25 cellular contexts compared by ENCODE assay signal in genomic region chr19:19140476-19140875, GRCh38. TPM values are rescaled to one million over a fixed set of nuclear protein-coding genes. Genes with fewer than 3 reads are reported as not detected.
DNase-seq lines count a peak whose midpoint lies in the region; ATAC-seq, FAIRE-seq and TF ChIP-seq lines count a peak whose summit lies in the region.
"Had no signal": no experiment of that assay in that cellular context is flagged by ENCODE, and none has a peak within 500 bp of the region (broad histone marks: within the 10 kb centered on the region; RNA-seq: fewer than 3 reads in every experiment).

No MANE protein-coding gene starts in this region.

- H3K4me1 ChIP-seq in astrocyte (ENCODE audit: insufficient read depth, low read length) (peaks cover 8% of the 10 kb centered on the region), mesendoderm (ENCODE audit: control insufficient read depth, low read depth, low read length) (no peaks in the 10 kb centered on the region), BE2C (0 out of 2 replicates have a peak, but pooled peaks cover 3% of the 10 kb centered on the region)

- no peak overlapping the region for H3K27ac ChIP-seq in astrocyte (ENCODE audit: low read depth, low read length)
- no peak overlapping the region for H3K27ac ChIP-seq in mesendoderm (ENCODE audit: low read depth, low read length)
- H3K27ac ChIP-seq: GM23248 had no signal

- no peak overlapping the region for H3K27ac Mint-ChIP-seq in astrocyte (ENCODE audit: unreplicated experiment)
- H3K27ac Mint-ChIP-seq: CD4-positive, CD25-positive, alpha-beta regulatory T cell had no signal

- POLR2A ChIA-PET in GM10248 (lab: Yijun Ruan, JAX) = no interaction called here

- no peak overlapping the region for H2BK15ac ChIP-seq in mesendoderm (replicated peaks; ENCODE audit: low read depth)

- no peaks in the 10 kb centered on the region for H3K79me1 ChIP-seq in mesendoderm (ENCODE audit: low read length)

- H3K4me1 Mint-ChIP-seq in astrocyte (ENCODE audit: low read depth, unreplicated experiment) = peaks cover 3% of the 10 kb centered on the region

- no peak for FAIRE-seq in astrocyte (lab: Jason Lieb, UNC)
- FAIRE-seq: A204.1, GM12892, GM18507 had no signal

- peaks cover 12% of the 10 kb centered on the region for H3K79me2 ChIP-seq in astrocyte (ENCODE audit: insufficient read depth, low read length)
- H3K79me2 ChIP-seq in mesendoderm (ENCODE audit: control insufficient read depth, insufficient read depth, low read length) = no peaks in the 10 kb centered on the region

- peak; percentile 46 for DNase-seq in Caki2 (ENCODE audit: low read depth)
- peak; percentile 15 for DNase-seq in M059J (ENCODE audit: low read depth)
- peak; percentile 45 for DNase-seq in astrocyte (ENCODE audit: low read depth)
- DNase-seq in mesendoderm = peak; percentile 26
- DNase-seq in GM10248 (ENCODE audit: extremely low spot score) = no peak
- DNase-seq in SIG-M5 treated with dmso at 0.1 percent for 504 hours (lab: John Stamatoyannopoulos, UW; ENCODE audit: unreplicated experiment) = no peak
- DNase-seq in BE2C = no peak
- DNase-seq: CD4-positive, CD25-positive, alpha-beta regulatory T cell; DMS 273 treated with DMSO at 0.1 percent for 48 hours; DMS79 treated with DMSO at 0.1 percent for 48 hours; GM23248; Kasumi-1; NCI-H1092; NCI-H1436; NCI-H187 treated with DMSO at 0.1 percent for 48 hours; NCI-H2227 treated with DMSO at 0.1 percent for 48 hours; NCI-H524; NCI-H82; SIG-M5 had no signal

- H3K9me3 Mint-ChIP-seq in astrocyte (ENCODE audit: unreplicated experiment) = no peaks in the 10 kb centered on the region
- H3K9me3 Mint-ChIP-seq: CD4-positive, CD25-positive, alpha-beta regulatory T cell had no signal

- in situ Hi-C loops in Caki2 (cut with HindIII; ENCODE audit: low pct_unique_long_range_greater_than_20kb, low sequenced_read_pairs) = no loop called here

- WGBS in mesendoderm (ENCODE audit: extremely low coverage, insufficient coverage, low lambda C conversion rate) = no CpG with 5 or more reads among the region's 5 CpGs

- no peak overlapping the region for H3K4me3 ChIP-seq in astrocyte (ENCODE audit: insufficient read depth, low read depth, low read length)
- no peak overlapping the region for H3K4me3 ChIP-seq in mesendoderm (ENCODE audit: low read length)
- H3K4me3 ChIP-seq in BE2C (ENCODE audit: low read depth, low read length) = no peak overlapping the region
- H3K4me3 ChIP-seq: GM23248 had no signal

- H3K4me2 ChIP-seq in astrocyte (ENCODE audit: low read length) (no peak overlapping the region), mesendoderm (ENCODE audit: low read length) (no peak overlapping the region)

- H3K27me3 ChIP-seq in astrocyte (ENCODE audit: insufficient read depth, low read length) = no peaks in the 10 kb centered on the region
- H3K27me3 ChIP-seq in mesendoderm (ENCODE audit: insufficient read depth, low read length, poor library complexity) = no peaks in the 10 kb centered on the region
- H3K27me3 ChIP-seq in BE2C = no peaks in the 10 kb centered on the region

- CTCF ChIA-PET in GM10248 (lab: Yijun Ruan, JAX) = interaction anchor here (1.0 to 14.3 kb wide), 9 partner anchors 11 to 101 kb away, joined by 3 to 302 read pairs (median 4); partner anchors contain the start of genes MEF2B and SLC25A42

- H3K27me3 Mint-ChIP-seq in astrocyte (ENCODE audit: low read depth, unreplicated experiment) = peaks cover 7% of the 10 kb centered on the region
- H3K27me3 Mint-ChIP-seq: CD4-positive, CD25-positive, alpha-beta regulatory T cell had no signal

- H3K9ac ChIP-seq in astrocyte (ENCODE audit: low read length) (no peak overlapping the region), mesendoderm (ENCODE audit: low read length) (no peak overlapping the region)
- H3K9ac ChIP-seq: GM23248 had no signal

- no peaks in the 10 kb centered on the region for H4K20me1 ChIP-seq in astrocyte (ENCODE audit: insufficient read depth, low read length)

- no peak overlapping the region for H3K18ac ChIP-seq in mesendoderm (ENCODE audit: low read length)

- H3K9me3 ChIP-seq in astrocyte (ENCODE audit: insufficient read depth, low read depth, low read length) = no peaks in the 10 kb centered on the region
- H3K9me3 ChIP-seq in BE2C = no peaks in the 10 kb centered on the region

- H2AK5ac ChIP-seq in mesendoderm (ENCODE audit: low read length) = no peak overlapping the region

- no peak overlapping the region for H3K23ac ChIP-seq in mesendoderm (ENCODE audit: low read length)

- H2AFZ ChIP-seq in astrocyte (ENCODE audit: low read depth, low read length) = no peak overlapping the region
- H2AFZ ChIP-seq: GM23248 had no signal

- H3K36me3 ChIP-seq in astrocyte (ENCODE audit: insufficient read depth, low read length) = no peaks in the 10 kb centered on the region
- no peaks in the 10 kb centered on the region for H3K36me3 ChIP-seq in mesendoderm (ENCODE audit: control insufficient read depth, insufficient read depth, low read length)
- no peaks in the 10 kb centered on the region for H3K36me3 ChIP-seq in BE2C

- H3K36me3 Mint-ChIP-seq in astrocyte (ENCODE audit: low read depth, unreplicated experiment) = no peaks in the 10 kb centered on the region
- H3K36me3 Mint-ChIP-seq: CD4-positive, CD25-positive, alpha-beta regulatory T cell had no signal

- H4K5ac ChIP-seq in mesendoderm (ENCODE audit: low read length) = no peak overlapping the region

- H4K8ac ChIP-seq in mesendoderm (ENCODE audit: low read depth, low read length) = no peak overlapping the region

- no peak overlapping the region for H2BK5ac ChIP-seq in mesendoderm (ENCODE audit: low read length)

- no peak for ATAC-seq in HG02938 (IDR thresholded peaks at IDR 0.05; ENCODE audit: unreplicated experiment)
- ATAC-seq: HCT116, Panc1 had no signal

- H3K56ac ChIP-seq in mesendoderm (ENCODE audit: low read length) = no peak overlapping the region

- H2BK120ac ChIP-seq in mesendoderm (ENCODE audit: low read depth, low read length) = no peak overlapping the region

- TF ChIP-seq CTCF in astrocyte (IDR thresholded peaks at IDR 0.05; ENCODE audit: insufficient read depth, low read depth, low read length) (no peak), GM10248 (IDR thresholded peaks at IDR 0.05; ENCODE audit: control extremely low read depth, extremely low read depth, low read depth, missing control alignments) (no peak), BE2C (IDR thresholded peaks at IDR 0.05; ENCODE audit: low read depth, low read length) (no peak)

- no peak overlapping the region for H3K4ac ChIP-seq in mesendoderm (ENCODE audit: low read depth, low read length)

- H3K4me3 Mint-ChIP-seq in astrocyte (ENCODE audit: unreplicated experiment) = no peak overlapping the region

RNA-seq across cellular contexts. Expression of gene TMEM161A, which starts 2.2 kb away (rescaled TPM):
- 32.3 and 34.1 TPM in 2 replicates for total RNA-seq in Caki2 (2014; rRNA removed; shearing (Covaris generic); ENCODE audit: low replicate concordance)
- total RNA-seq in M059J (2014; rRNA removed; shearing (Covaris generic)) = 27.4 and 33.0 TPM in 2 replicates
- 27.2 and 33.8 TPM in 2 replicates for total RNA-seq in astrocyte
- 16.8 TPM for polyA plus RNA-seq in mesendoderm (2013, experiment 1 of 2)
- polyA plus RNA-seq in mesendoderm (2013, experiment 2 of 2) = 16.4 TPM
- polyA plus RNA-seq in BE2C (2012; ENCODE audit: insufficient read depth, insufficient read length, low read depth) = 107 TPM

RNA-seq across cellular contexts. Expression of gene MEF2B, which starts 29.6 kb away (rescaled TPM):
- 2.6 TPM in 1 of 2 replicates, not detected in the other for total RNA-seq in Caki2 (2014; rRNA removed; shearing (Covaris generic); ENCODE audit: low replicate concordance)
- total RNA-seq in M059J (2014; rRNA removed; shearing (Covaris generic)) = 0.25 and 0.94 TPM in 2 replicates
- 0.58 and 1.7 TPM in 2 replicates for total RNA-seq in astrocyte
- polyA plus RNA-seq in mesendoderm (2013, experiment 1 of 2) = 0.28 TPM
- polyA plus RNA-seq in mesendoderm (2013, experiment 2 of 2) = 0.57 TPM
- not detected for polyA plus RNA-seq in BE2C (2012; ENCODE audit: insufficient read depth, insufficient read length, low read depth)

RNA-seq across cellular contexts. Expression of gene BORCS8, which starts 51.5 kb away (rescaled TPM):
- 32.9 and 47.2 TPM in 2 replicates for total RNA-seq in Caki2 (2014; rRNA removed; shearing (Covaris generic); ENCODE audit: low replicate concordance)
- total RNA-seq in M059J (2014; rRNA removed; shearing (Covaris generic)) = 10.3 and 17.0 TPM in 2 replicates
- 29.5 and 33.5 TPM in 2 replicates for total RNA-seq in astrocyte
- 14.8 TPM for polyA plus RNA-seq in mesendoderm (2013, experiment 1 of 2)
- 13.9 TPM for polyA plus RNA-seq in mesendoderm (2013, experiment 2 of 2)
- 139 TPM for polyA plus RNA-seq in BE2C (2012; ENCODE audit: insufficient read depth, insufficient read length, low read depth)

RNA-seq across cellular contexts. Expression of gene RFXANK, which starts 51.6 kb away (rescaled TPM):
- total RNA-seq in Caki2 (2014; rRNA removed; shearing (Covaris generic); ENCODE audit: low replicate concordance) = 81.8 and 96.2 TPM in 2 replicates
- total RNA-seq in M059J (2014; rRNA removed; shearing (Covaris generic)) = 110 and 115 TPM in 2 replicates
- 91.1 and 92.5 TPM in 2 replicates for total RNA-seq in astrocyte
- polyA plus RNA-seq in mesendoderm (2013, experiment 1 of 2) = 99.8 TPM
- 105 TPM for polyA plus RNA-seq in mesendoderm (2013, experiment 2 of 2)
- 90.7 TPM for polyA plus RNA-seq in BE2C (2012; ENCODE audit: insufficient read depth, insufficient read length, low read depth)

Comparison
In these comparisons a context has a peak if more than half of its experiments do, and no peak if none do; other contexts are left out.
1. DNase-seq: peak in Caki2 (single experiment), M059J (single experiment), astrocyte (single experiment) and mesendoderm (single experiment); none in GM10248 (single experiment), SIG-M5 treated with dmso at 0.1 percent for 504 hours (single experiment) and BE2C (single experiment).